Comparison of ENCODE assay signal across 29 cellular contexts in the genomic region with DNA sequence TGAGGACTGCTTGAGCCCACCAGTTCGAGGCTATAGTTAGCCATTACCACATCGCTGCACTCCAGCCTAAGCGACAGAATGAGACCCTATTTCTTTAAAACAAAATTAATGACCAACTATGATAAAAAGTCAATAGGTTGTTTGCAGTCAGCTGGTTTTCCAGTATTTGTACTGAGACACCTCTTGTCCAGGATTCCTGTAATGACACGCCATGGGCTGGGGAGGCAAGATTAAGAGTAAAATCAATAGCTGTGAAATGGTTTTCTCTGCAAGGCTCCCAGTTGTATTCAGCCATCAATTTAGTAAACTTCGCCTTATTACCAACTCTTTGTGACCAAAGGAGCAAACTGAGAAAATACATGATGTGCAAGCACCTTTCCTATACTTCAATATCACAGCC. TPM values are rescaled to one million over a fixed set of nuclear protein-coding genes. Genes with fewer than 3 reads are reported as not detected.
A peak's percentile ranks its signal among the peaks of the same experiment; 100 is the strongest.
DNase-seq lines count a peak whose midpoint lies in the region; ATAC-seq and TF ChIP-seq lines count a peak whose summit lies in the region.
"Had no signal": no experiment of that assay in that cellular context is flagged by ENCODE, and none has a peak within 500 bp of the region (broad histone marks: within the 10 kb centered on the region; RNA-seq: fewer than 3 reads in every experiment).

No MANE protein-coding gene starts in this region.

- no peak for ATAC-seq in stimulated activated naive CD8-positive, alpha-beta T cell treated with anti-CD3 and anti-CD28 coated beads, Interleukin-15, Interleukin-2, amounts not matched to agents 100 U/mL and 50 U/mL, for 24 hours
- no peak for ATAC-seq in T-helper 17 cell
- no peak for ATAC-seq in memory B cell (ENCODE audit: low read depth)
- no peak for ATAC-seq in left lung
- ATAC-seq in HG03097 (IDR thresholded peaks at IDR 0.05; ENCODE audit: low FRiP score, unreplicated experiment) = no peak
- ATAC-seq: effector memory CD8-positive, alpha-beta T cell had no signal

- no peak overlapping the region for H3K27ac ChIP-seq in left lung
- H3K27ac ChIP-seq: left ventricle myocardium inferior, psoas muscle, sigmoid colon, SK-N-MC, upper lobe of left lung had no signal

- H3K9me3 ChIP-seq in T-helper 17 cell (ENCODE audit: control insufficient read depth, low read length, poor library complexity, severe bottlenecking) = no peaks in the 10 kb centered on the region
- H3K9me3 ChIP-seq in left lung = no peaks in the 10 kb centered on the region
- H3K9me3 ChIP-seq: BE2C, HAP-1, left ventricle myocardium inferior, psoas muscle, sigmoid colon had no signal

- intact Hi-C loops in left lung (cut with DNase I) = no loop called here

- no peaks in the 10 kb centered on the region for H3K27me3 Mint-ChIP-seq in stimulated activated naive CD8-positive, alpha-beta T cell treated with anti-CD3 and anti-CD28 coated beads, Interleukin-15, Interleukin-2, amounts not matched to agents 100 ng/mL and 50 ng/mL, for 24 hours
- H3K27me3 Mint-ChIP-seq in T-helper 17 cell (no peaks in the 10 kb centered on the region), memory B cell (no peaks in the 10 kb centered on the region), type B pancreatic cell (no peaks in the 10 kb centered on the region)
- H3K27me3 Mint-ChIP-seq: activated naive CD8-positive, alpha-beta T cell treated with anti-CD3 and anti-CD28 coated beads, Interleukin-2, amount 50 U/mL, for 24 hours; effector memory CD8-positive, alpha-beta T cell had no signal

- peaks cover 93% of the 10 kb centered on the region for H3K4me1 Mint-ChIP-seq in stimulated activated naive CD8-positive, alpha-beta T cell treated with anti-CD3 and anti-CD28 coated beads, Interleukin-15, Interleukin-2, amounts not matched to agents 100 ng/mL and 50 ng/mL, for 24 hours (ENCODE audit: low read depth)
- H3K4me1 Mint-ChIP-seq in T-helper 17 cell = peaks cover 66% of the 10 kb centered on the region
- peaks cover 55% of the 10 kb centered on the region for H3K4me1 Mint-ChIP-seq in memory B cell
- H3K4me1 Mint-ChIP-seq in type B pancreatic cell (ENCODE audit: unreplicated experiment) = peaks cover 45% of the 10 kb centered on the region

- peaks cover 11 to 60% of the 10 kb centered on the region in 2 donors for H3K4me1 ChIP-seq in left lung

- peak overlapping the region; percentile 65 for H3K27ac Mint-ChIP-seq in stimulated activated naive CD8-positive, alpha-beta T cell treated with anti-CD3 and anti-CD28 coated beads, Interleukin-15, Interleukin-2, amounts not matched to agents 100 ng/mL and 50 ng/mL, for 24 hours
- H3K27ac Mint-ChIP-seq in T-helper 17 cell (no peak overlapping the region), memory B cell (peak overlapping the region; percentile 41), type B pancreatic cell (peak overlapping the region; percentile 71)

- H3K9me3 Mint-ChIP-seq in stimulated activated naive CD8-positive, alpha-beta T cell treated with anti-CD3 and anti-CD28 coated beads, Interleukin-15, Interleukin-2, amounts not matched to agents 100 ng/mL and 50 ng/mL, for 24 hours = no peaks in the 10 kb centered on the region
- H3K9me3 Mint-ChIP-seq in memory B cell (no peaks in the 10 kb centered on the region), type B pancreatic cell (peaks cover 13% of the 10 kb centered on the region)
- H3K9me3 Mint-ChIP-seq: activated naive CD8-positive, alpha-beta T cell treated with anti-CD3 and anti-CD28 coated beads, Interleukin-2, amount 50 U/mL, for 24 hours; effector memory CD8-positive, alpha-beta T cell had no signal

- no peaks in the 10 kb centered on the region for H3K27me3 ChIP-seq in left lung
- H3K27me3 ChIP-seq: BE2C, sigmoid colon, upper lobe of left lung had no signal

- TF ChIP-seq CTCF in type B pancreatic cell (conservative IDR thresholded peaks at IDR 0.05) (no peak), left lung (IDR thresholded peaks at IDR 0.05) (no peak)

- peaks cover 55% of the 10 kb centered on the region for H3K36me3 Mint-ChIP-seq in stimulated activated naive CD8-positive, alpha-beta T cell treated with anti-CD3 and anti-CD28 coated beads, Interleukin-15, Interleukin-2, amounts not matched to agents 100 ng/mL and 50 ng/mL, for 24 hours (ENCODE audit: low read depth)
- peaks cover 7% of the 10 kb centered on the region for H3K36me3 Mint-ChIP-seq in T-helper 17 cell (ENCODE audit: low read depth)
- H3K36me3 Mint-ChIP-seq in memory B cell = peaks cover 18% of the 10 kb centered on the region
- H3K36me3 Mint-ChIP-seq in type B pancreatic cell = peaks cover 34% of the 10 kb centered on the region

- H3K36me3 ChIP-seq in left lung = peaks cover 0 to 5% of the 10 kb centered on the region in 2 donors

- no peak overlapping the region for H3K4me3 Mint-ChIP-seq in stimulated activated naive CD8-positive, alpha-beta T cell treated with anti-CD3 and anti-CD28 coated beads, Interleukin-15, Interleukin-2, amounts not matched to agents 100 ng/mL and 50 ng/mL, for 24 hours
- peak overlapping the region; percentile 21 for H3K4me3 Mint-ChIP-seq in T-helper 17 cell
- H3K4me3 Mint-ChIP-seq in memory B cell = no peak overlapping the region
- no peak overlapping the region for H3K4me3 Mint-ChIP-seq in type B pancreatic cell
- H3K4me3 Mint-ChIP-seq: activated naive CD8-positive, alpha-beta T cell treated with anti-CD3 and anti-CD28 coated beads, Interleukin-2, amount 50 U/mL, for 24 hours; effector memory CD8-positive, alpha-beta T cell had no signal

- no peak overlapping the region for H3K4me3 ChIP-seq in left lung
- H3K4me3 ChIP-seq: HAP-1, left ventricle myocardium inferior, psoas muscle, sigmoid colon, SK-N-MC, upper lobe of left lung had no signal

- DNase-seq in stimulated activated naive CD8-positive, alpha-beta T cell treated with anti-CD3 and anti-CD28 coated beads, Interleukin-15, Interleukin-2, amounts not matched to agents 100 U/mL and 50 U/mL, for 24 hours = no peak
- no peak for DNase-seq in T-helper 17 cell
- DNase-seq in memory B cell (ENCODE audit: low spot score in 2 of 2) = no peak
- no peak for DNase-seq in type B pancreatic cell (ENCODE audit: extremely low spot score, unreplicated experiment)
- no peak for DNase-seq in left lung
- DNase-seq in DMS79 treated with DMSO at 0.1 percent for 48 hours (lab: John Stamatoyannopoulos, UW) = no peak
- DNase-seq: ACHN; activated gamma-delta T cell; activated naive CD8-positive, alpha-beta T cell treated with anti-CD3 and anti-CD28 coated beads, Interleukin-2, amount 50 U/mL, for 24 hours; BE2C; caudate nucleus; cortex of kidney; DND-41; effector memory CD8-positive, alpha-beta T cell; GF-D8; head of caudate nucleus; KBM-7; left ventricle myocardium inferior; NCI-H1092 treated with DMSO at 0.1 percent for 48 hours; NCI-H187; nucleus accumbens; psoas muscle; sigmoid colon; stimulated activated CD4-positive, alpha-beta T cell treated with anti-CD3 and anti-CD28 coated beads, Interleukin-4, amount 100 ng/mL, for 24 hours; upper lobe of left lung had no signal

RNA-seq across cellular contexts. Expression of gene STK24, which starts 29.5 kb away (rescaled TPM):
- 100 to 1,000 TPM; 134 to 163 TPM for total RNA-seq in T-helper 17 cell
- total RNA-seq in type B pancreatic cell (ENCODE audit: low replicate concordance) = 121 and 180 TPM in 2 replicates
- 10 to 100 TPM; 81.5 to 84.0 TPM for total RNA-seq in left lung
